Comparison of ENCODE assay signal across 10 cellular contexts in the genomic region with DNA sequence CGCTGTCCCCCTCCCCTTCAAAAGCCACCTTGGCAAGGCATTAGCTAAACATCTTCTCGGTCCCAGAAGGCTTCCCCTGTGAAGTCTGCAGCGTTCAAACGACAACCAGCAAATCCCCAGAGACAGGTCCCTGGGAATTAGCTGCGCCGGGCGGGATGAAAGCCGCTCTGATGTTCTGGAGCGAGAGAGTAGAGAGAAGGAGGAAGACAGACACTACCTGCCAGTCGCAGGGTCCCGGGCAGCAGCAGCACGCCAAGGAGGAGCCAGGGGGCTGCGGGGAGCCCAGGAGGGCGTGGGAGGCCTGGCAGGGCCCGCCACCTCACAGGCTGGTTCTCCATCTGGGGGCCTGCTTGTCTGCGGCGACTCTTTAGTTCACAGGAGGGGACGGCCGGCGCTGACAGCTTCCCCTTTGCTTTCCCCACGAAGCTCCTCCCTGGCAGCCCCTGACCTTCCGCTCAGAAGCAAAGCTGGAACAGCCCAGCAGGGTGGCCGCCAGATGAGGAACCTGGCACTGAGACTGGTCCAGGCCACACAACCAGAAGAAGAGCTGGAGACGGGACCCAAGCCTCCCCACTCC. TPM values are rescaled to one million over a fixed set of nuclear protein-coding genes. Genes with fewer than 3 reads are reported as not detected.
A peak's percentile ranks its signal among the peaks of the same experiment; 100 is the strongest.
DNase-seq lines count a peak whose midpoint lies in the region; ATAC-seq and TF ChIP-seq lines count a peak whose summit lies in the region.
"Had no signal": no experiment of that assay in that cellular context is flagged by ENCODE, and none has a peak within 500 bp of the region (broad histone marks: within the 10 kb centered on the region; RNA-seq: fewer than 3 reads in every experiment).

A gene with protein sequence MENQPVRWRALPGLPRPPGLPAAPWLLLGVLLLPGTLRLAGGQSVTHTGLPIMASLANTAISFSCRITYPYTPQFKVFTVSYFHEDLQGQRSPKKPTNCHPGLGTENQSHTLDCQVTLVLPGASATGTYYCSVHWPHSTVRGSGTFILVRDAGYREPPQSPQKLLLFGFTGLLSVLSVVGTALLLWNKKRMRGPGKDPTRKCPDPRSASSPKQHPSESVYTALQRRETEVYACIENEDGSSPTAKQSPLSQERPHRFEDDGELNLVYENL (minus strand): TSS at position 384 of the 577 bp plus-strand sequence. CDS start 46 bp downstream, at position 338.

- no peak for ATAC-seq in activated CD8-positive, alpha-beta T cell treated with anti-CD3 and anti-CD28 coated beads, Interleukin-2, amount 10 ng/mL, durations not matched to agents 7 days and 5 days

- peak within 1 kb of the TSS; percentile 97 for H3K4me2 ChIP-seq in BLaER1

- peak within 1 kb of the TSS; percentile 72 for H3K4me3 Mint-ChIP-seq in glutamatergic neuron (ENCODE audit: unreplicated experiment)
- no peak within 1 kb of the TSS for H3K4me3 Mint-ChIP-seq in activated CD8-positive, alpha-beta T cell treated with anti-CD3 and anti-CD28 coated beads, Interleukin-2, amount 10 ng/mL, durations not matched to agents 7 days and 5 days
- no peak within 1 kb of the TSS for H3K4me3 Mint-ChIP-seq in CD4-positive, alpha-beta memory T cell

- H3K36me3 Mint-ChIP-seq in glutamatergic neuron (ENCODE audit: unreplicated experiment): no peaks in the 10 kb centered on the region
- no peaks in the 10 kb centered on the region for H3K36me3 Mint-ChIP-seq in activated CD8-positive, alpha-beta T cell treated with anti-CD3 and anti-CD28 coated beads, Interleukin-2, amount 10 ng/mL, durations not matched to agents 7 days and 5 days (ENCODE audit: low read depth)
- no peaks in the 10 kb centered on the region for H3K36me3 Mint-ChIP-seq in CD4-positive, alpha-beta memory T cell

- H3K36me3 ChIP-seq in BLaER1 (no peaks in the 10 kb centered on the region), neuron (ENCODE audit: insufficient read depth, low read length) (no peaks in the 10 kb centered on the region)
- H3K36me3 ChIP-seq in CD4-positive, alpha-beta memory T cell (ENCODE audit: insufficient read depth, low read length): no peaks in the 10 kb centered on the region

- no peak within 1 kb of the TSS for H2AFZ ChIP-seq in neuron (ENCODE audit: low read depth, low read length)

- peak within 1 kb of the TSS; percentile 42 for H3K27ac ChIP-seq in BLaER1
- H3K27ac ChIP-seq in CD4-positive, alpha-beta memory T cell (ENCODE audit: low read depth, low read length): no peak within 1 kb of the TSS
- H3K27ac ChIP-seq: C4-2B had no signal

- H3K27ac Mint-ChIP-seq in glutamatergic neuron (ENCODE audit: unreplicated experiment): no peak within 1 kb of the TSS
- H3K27ac Mint-ChIP-seq in activated CD8-positive, alpha-beta T cell treated with anti-CD3 and anti-CD28 coated beads, Interleukin-2, amount 10 ng/mL, durations not matched to agents 7 days and 5 days: no peak within 1 kb of the TSS
- no peak within 1 kb of the TSS for H3K27ac Mint-ChIP-seq in CD4-positive, alpha-beta memory T cell

- peaks cover 24% of the 10 kb centered on the region for H3K4me1 Mint-ChIP-seq in glutamatergic neuron (ENCODE audit: low read depth, unreplicated experiment)
- H3K4me1 Mint-ChIP-seq in activated CD8-positive, alpha-beta T cell treated with anti-CD3 and anti-CD28 coated beads, Interleukin-2, amount 10 ng/mL, durations not matched to agents 7 days and 5 days (ENCODE audit: low read depth): peaks cover 5% of the 10 kb centered on the region
- no peaks in the 10 kb centered on the region for H3K4me1 Mint-ChIP-seq in CD4-positive, alpha-beta memory T cell

- H3K9ac ChIP-seq in BLaER1: peak within 1 kb of the TSS; percentile 43

- H4K20me1 ChIP-seq in BLaER1: 0 out of 2 replicates have a peak, but pooled peaks cover 5% of the 10 kb centered on the region

- intact Hi-C loops in CD4-positive, alpha-beta memory T cell (cut with micrococcal nuclease): no loop called here

- POLR2A ChIA-PET in activated CD8-positive, alpha-beta T cell treated with anti-CD3 and anti-CD28 coated beads, Interleukin-2, amount 10 ng/mL, durations not matched to agents 7 days and 5 days (lab: Charles Lee): no interaction called here
- POLR2A ChIA-PET in CD4-positive, alpha-beta memory T cell (lab: Charles Lee; ENCODE audit: partially characterized antibody): interaction anchor here (0.9 kb wide), 1 partner anchor 12 kb away, joined by 4 read pairs; no protein-coding TSS in a partner anchor

- peaks cover 13% of the 10 kb centered on the region for H3K27me3 Mint-ChIP-seq in glutamatergic neuron (ENCODE audit: unreplicated experiment)
- peaks cover 4% of the 10 kb centered on the region for H3K27me3 Mint-ChIP-seq in activated CD8-positive, alpha-beta T cell treated with anti-CD3 and anti-CD28 coated beads, Interleukin-2, amount 10 ng/mL, durations not matched to agents 7 days and 5 days (ENCODE audit: low read depth)
- H3K27me3 Mint-ChIP-seq in CD4-positive, alpha-beta memory T cell: peaks cover 9 to 15% of the 10 kb centered on the region in 2 donors

- H3K4me3 ChIP-seq in BLaER1 (peak within 1 kb of the TSS; percentile 53), neuron (ENCODE audit: low read length) (peak within 1 kb of the TSS; percentile 23)
- no peak within 1 kb of the TSS for H3K4me3 ChIP-seq in CD4-positive, alpha-beta memory T cell (ENCODE audit: low read length in 2 of 2)

- CTCF ChIA-PET in activated CD8-positive, alpha-beta T cell treated with anti-CD3 and anti-CD28 coated beads, Interleukin-2, amount 10 ng/mL, durations not matched to agents 7 days and 5 days (lab: Charles Lee): interaction anchor here (0.6 kb wide), 1 partner anchor 21 kb away, joined by 3 read pairs; no protein-coding TSS in a partner anchor
- CTCF ChIA-PET in CD4-positive, alpha-beta memory T cell (lab: Charles Lee; ENCODE audit: partially characterized antibody): interaction anchor here (1.2 to 2.2 kb wide), 3 partner anchors 260 to 341 kb away, joined by 3 to 6 read pairs (median 3); no protein-coding TSS in a partner anchor

- H3K4me1 ChIP-seq in BLaER1: peaks cover 86% of the 10 kb centered on the region
- peaks cover 29% of the 10 kb centered on the region for H3K4me1 ChIP-seq in neuron (ENCODE audit: insufficient read depth, low read length)
- no peaks in the 10 kb centered on the region for H3K4me1 ChIP-seq in CD4-positive, alpha-beta memory T cell (ENCODE audit: insufficient read depth, low read length)

- DNase-seq in NCI-H82 (lab: John Stamatoyannopoulos, UW) (peak; percentile 92), glutamatergic neuron (no peak), foreskin melanocyte (no peak), GM20000 (ENCODE audit: low spot score) (no peak)
- DNase-seq in activated CD8-positive, alpha-beta T cell treated with anti-CD3 and anti-CD28 coated beads, Interleukin-2, amount 10 ng/mL, durations not matched to agents 7 days and 5 days: no peak
- DNase-seq in CD4-positive, alpha-beta memory T cell: no peak
- DNase-seq: stimulated activated CD4-positive, alpha-beta T cell treated with anti-CD3 and anti-CD28 coated beads, Interleukin-12 subunit alpha, Interleukin-12 subunit beta, amount 100 ng/mL, for 4 hours had no signal

- H3K27me3 ChIP-seq in BLaER1 (no peaks in the 10 kb centered on the region), neuron (ENCODE audit: insufficient read depth, low read length) (peaks cover 38% of the 10 kb centered on the region)
- H3K27me3 ChIP-seq in CD4-positive, alpha-beta memory T cell (ENCODE audit: insufficient read depth, low read length): no peaks in the 10 kb centered on the region

- TF ChIP-seq CTCF in glutamatergic neuron (IDR thresholded peaks at IDR 0.05; ENCODE audit: partially characterized antibody, unreplicated experiment) (no peak), GM20000 (IDR thresholded peaks at IDR 0.05; ENCODE audit: extremely low read depth, missing control alignments) (no peak)

- H3K9me3 ChIP-seq in BLaER1 (no peaks in the 10 kb centered on the region), neuron (ENCODE audit: low read length) (no peaks in the 10 kb centered on the region)
- no peaks in the 10 kb centered on the region for H3K9me3 ChIP-seq in CD4-positive, alpha-beta memory T cell (ENCODE audit: control insufficient read depth in 1 of 2, low read length in 2 of 2)

- peaks cover 7% of the 10 kb centered on the region for H3K9me3 Mint-ChIP-seq in glutamatergic neuron (ENCODE audit: unreplicated experiment)
- H3K9me3 Mint-ChIP-seq in activated CD8-positive, alpha-beta T cell treated with anti-CD3 and anti-CD28 coated beads, Interleukin-2, amount 10 ng/mL, durations not matched to agents 7 days and 5 days (ENCODE audit: insufficient read depth): no peaks in the 10 kb centered on the region
- no peaks in the 10 kb centered on the region for H3K9me3 Mint-ChIP-seq in CD4-positive, alpha-beta memory T cell

RNA-seq across cellular contexts. Expression of the gene that starts here (rescaled TPM):
- 0.91 TPM for total RNA-seq in glutamatergic neuron (ENCODE audit: unreplicated experiment)
- total RNA-seq in activated CD8-positive, alpha-beta T cell treated with anti-CD3 and anti-CD28 coated beads, Interleukin-2, amount 10 ng/mL, durations not matched to agents 7 days and 5 days: under 1 TPM in 1 of 2 experiments, not detected in 1; 0.05 TPM
- under 1 TPM; 0.29 to 0.55 TPM for total RNA-seq in CD4-positive, alpha-beta memory T cell
- polyA plus RNA-seq in CD4-positive, alpha-beta memory T cell: under 1 TPM in 1 of 2 donors, not detected in 1; 0.05 TPM

Comparison
In these comparisons a context has a peak if more than half of its experiments do, and no peak if none do; other contexts are left out.
1. H3K4me3 ChIP-seq: peak in BLaER1 (single experiment) and neuron (single experiment); none in CD4-positive, alpha-beta memory T cell (0 of 2).